In the genomic region with DNA sequence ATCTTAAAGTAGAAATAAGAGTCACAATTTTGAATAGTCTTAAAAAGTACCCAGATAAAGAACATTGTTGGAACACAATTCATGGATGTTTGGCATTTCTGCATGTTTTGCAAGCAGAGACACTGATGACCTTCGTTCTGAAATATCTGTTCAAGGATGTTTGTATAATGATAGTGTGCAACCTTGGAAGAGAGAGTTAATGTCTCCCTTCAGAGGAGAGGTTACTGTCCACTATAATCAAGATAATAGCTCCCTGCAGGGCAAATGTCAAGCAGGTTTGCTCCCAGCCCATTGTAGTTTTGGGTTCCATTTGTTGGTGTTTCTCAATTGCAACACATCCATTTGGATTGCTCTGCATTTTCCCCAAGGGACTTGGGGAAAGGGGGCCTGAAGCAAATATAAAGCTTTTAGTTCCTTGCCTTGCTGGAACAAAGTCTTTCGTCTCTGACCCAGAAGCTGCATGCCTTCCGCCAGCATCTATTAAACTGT, we compare ENCODE assay signal across 17 cellular contexts. TPM values are rescaled to one million over a fixed set of nuclear protein-coding genes. Genes with fewer than 3 reads are reported as not detected.
A peak's percentile ranks its signal among the peaks of the same experiment; 100 is the strongest.
DNase-seq lines count a peak whose midpoint lies in the region; ATAC-seq and TF ChIP-seq lines count a peak whose summit lies in the region.
"Had no signal": no experiment of that assay in that cellular context is flagged by ENCODE, and none has a peak within 500 bp of the region (broad histone marks: within the 10 kb centered on the region; RNA-seq: fewer than 3 reads in every experiment).

No MANE protein-coding gene starts in this region.

- no TSS peak for BruUV-seq in Caco-2 (replicated peaks; lab: Mats Ljungman, UMichigan)

- no peaks in the 10 kb centered on the region for H3K27me3 ChIP-seq in Caco-2 (replicated peaks; ENCODE audit: control insufficient read depth, insufficient read depth, low read length)
- peaks cover 22% of the 10 kb centered on the region for H3K27me3 ChIP-seq in endodermal cell (ENCODE audit: control insufficient read depth, insufficient read depth, low read length, poor library complexity, severe bottlenecking)

- H3K9me3 Mint-ChIP-seq in Caco-2 (ENCODE audit: unreplicated experiment) (no peaks in the 10 kb centered on the region), endodermal cell (no peaks in the 10 kb centered on the region), mesothelial cell of epicardium (no peaks in the 10 kb centered on the region)
- H3K9me3 Mint-ChIP-seq: CD4-positive, CD25-positive, alpha-beta regulatory T cell; stimulated activated naive B cell treated with anti-CD40 and anti-IgM and Interleukin-4, amounts not matched to agents 10 μg/mL and 1 μg/mL and 100 μg/mL, for 72 hours had no signal

- H3K27ac Mint-ChIP-seq in Caco-2 (ENCODE audit: unreplicated experiment) (no peak overlapping the region), endodermal cell (no peak overlapping the region), mesothelial cell of epicardium (peak overlapping the region; percentile 43)
- H3K27ac Mint-ChIP-seq: CD4-positive, CD25-positive, alpha-beta regulatory T cell; stimulated activated naive B cell treated with anti-CD40 and anti-IgM and Interleukin-4, amounts not matched to agents 10 μg/mL and 1 μg/mL and 100 μg/mL, for 72 hours had no signal

- no peak for TF ChIP-seq CTCF in Caco-2 (IDR thresholded peaks at IDR 0.05; ENCODE audit: insufficient read depth in 1 of 2, low read depth in 1 of 2, low read length in 1 of 2, severe bottlenecking in 1 of 2, unreplicated experiment in 1 of 2)
- TF ChIP-seq CTCF in endodermal cell (conservative IDR thresholded peaks at IDR 0.05), result no peak
- TF ChIP-seq CTCF in mesothelial cell of epicardium (IDR thresholded peaks at IDR 0.05; ENCODE audit: unreplicated experiment), result no peak

- peak overlapping the region; percentile 84 for H3K27ac ChIP-seq in endodermal cell (ENCODE audit: low read depth, low read length)

- H3K27me3 Mint-ChIP-seq in Caco-2 (ENCODE audit: insufficient read depth, unreplicated experiment) (no peaks in the 10 kb centered on the region), endodermal cell (ENCODE audit: insufficient read depth) (peaks cover 7% of the 10 kb centered on the region), mesothelial cell of epicardium (ENCODE audit: low read depth) (no peaks in the 10 kb centered on the region)

- H3K9ac ChIP-seq in endodermal cell (ENCODE audit: extremely low read depth, low read length, poor library complexity, severe bottlenecking), result no peak overlapping the region

- WGBS in endodermal cell (ENCODE audit: insufficient coverage in 1 of 2, insufficient read length in 1 of 2), 2 experiments, result 85% methylated on average over 3 of the region's 3 CpGs; no CpG with 5 or more reads in 1 of the 2 experiments

- CTCF ChIA-PET in Caco-2 (lab: Charles Lee), result interaction anchor here (0.7 to 1.2 kb wide), 3 partner anchors 10 to 151 kb away, joined by 3 to 6 read pairs (median 4); no protein-coding TSS in a partner anchor

- DNase-seq in Caco-2 (peak; percentile 57 to 63), NCI-H226 (peak; percentile 34), endodermal cell (no peak), mesothelial cell of epicardium (ENCODE audit: low spot score in 2 of 2, unreplicated experiment in 2 of 2) (no peak), NK-92 (lab: John Stamatoyannopoulos, UW; ENCODE audit: unreplicated experiment) (no peak), HPDE6-E6E7 (ENCODE audit: extremely low spot score) (no peak)
- DNase-seq: activated CD4-positive, alpha-beta T cell treated with anti-CD3 and anti-CD28 coated beads, Interleukin-2, amount 50 U/mL, for 1 hour; activated gamma-delta T cell treated with Interleukin-2 at 50 U/mL for 16 hours; CD4-positive, CD25-positive, alpha-beta regulatory T cell; DMS153; HCEC 1CT; MG63; NCI-H187; NCI-H446 treated with DMSO at 0.1 percent for 48 hours; stimulated activated naive B cell treated with anti-CD40 and anti-IgM and Interleukin-4, amounts not matched to agents 10 μg/mL and 1 μg/mL and 100 μg/mL, for 72 hours had no signal

- intact Hi-C loops in Caco-2 (cut with micrococcal nuclease; ENCODE audit: unreplicated experiment), result loop anchor here (2.0 to 10.0 kb wide), 2 partner anchors 217 to 465 kb away; a partner anchor contains a TSS

- H3K4me3 ChIP-seq in Caco-2 (ENCODE audit: low read depth, low read length), result no peak overlapping the region
- no peak overlapping the region for H3K4me3 ChIP-seq in endodermal cell (ENCODE audit: low read length)
- H3K4me3 ChIP-seq: MG63 had no signal

- H3K4me3 Mint-ChIP-seq in Caco-2 (ENCODE audit: unreplicated experiment) (no peak overlapping the region), endodermal cell (no peak overlapping the region), mesothelial cell of epicardium (no peak overlapping the region)
- H3K4me3 Mint-ChIP-seq: stimulated activated naive B cell treated with anti-CD40 and anti-IgM and Interleukin-4, amounts not matched to agents 10 μg/mL and 1 μg/mL and 100 μg/mL, for 72 hours had no signal

- ATAC-seq in GM21423 (IDR thresholded peaks at IDR 0.05; ENCODE audit: unreplicated experiment) (no peak), GM19328 (IDR thresholded peaks at IDR 0.05; ENCODE audit: unreplicated experiment) (no peak)
- ATAC-seq: stimulated activated naive B cell treated with anti-CD40 and anti-IgM and Interleukin-4, amounts not matched to agents 10 μg/mL and 1 μg/mL and 100 μg/mL, for 72 hours had no signal

- H3K4me1 Mint-ChIP-seq in Caco-2 (ENCODE audit: low read depth, unreplicated experiment), result peaks cover 13% of the 10 kb centered on the region
- peaks cover 22% of the 10 kb centered on the region for H3K4me1 Mint-ChIP-seq in endodermal cell
- peaks cover 40% of the 10 kb centered on the region for H3K4me1 Mint-ChIP-seq in mesothelial cell of epicardium

- H3K4me1 ChIP-seq in Caco-2 (peaks cover 27% of the 10 kb centered on the region), endodermal cell (ENCODE audit: control insufficient read depth, insufficient read depth, low read length) (no peaks in the 10 kb centered on the region)

- no peaks in the 10 kb centered on the region for H3K36me3 Mint-ChIP-seq in Caco-2 (ENCODE audit: insufficient read depth, unreplicated experiment)
- H3K36me3 Mint-ChIP-seq in endodermal cell (ENCODE audit: low read depth), result no peaks in the 10 kb centered on the region
- H3K36me3 Mint-ChIP-seq in mesothelial cell of epicardium, result no peaks in the 10 kb centered on the region
- H3K36me3 Mint-ChIP-seq: CD4-positive, CD25-positive, alpha-beta regulatory T cell; stimulated activated naive B cell treated with anti-CD40 and anti-IgM and Interleukin-4, amounts not matched to agents 10 μg/mL and 1 μg/mL and 100 μg/mL, for 72 hours had no signal

- H3K9me3 ChIP-seq in Caco-2 (no peaks in the 10 kb centered on the region), endodermal cell (ENCODE audit: control insufficient read depth, low read length) (no peaks in the 10 kb centered on the region)
- H3K9me3 ChIP-seq: MG63 had no signal

- POLR2A ChIA-PET in Caco-2 (lab: Charles Lee), result interaction anchor here (1.1 kb wide), 1 partner anchor 10 kb away, joined by 3 read pairs; no protein-coding TSS in a partner anchor

- H3K36me3 ChIP-seq in Caco-2 (ENCODE audit: control insufficient read depth, insufficient read depth, low read length) (no peaks in the 10 kb centered on the region), endodermal cell (ENCODE audit: control insufficient read depth, insufficient read depth, low read length) (no peaks in the 10 kb centered on the region)
- H3K36me3 ChIP-seq: MG63 had no signal

RNA-seq across cellular contexts. Expression of a gene that starts 45.2 kb away (rescaled TPM):
- 2.6 and 6.7 TPM in 2 replicates for total RNA-seq in Caco-2 (2022)
- total RNA-seq in endodermal cell, result 10 to 100 TPM; 42.2 to 99.7 TPM
- polyA plus RNA-seq in endodermal cell (2013, experiment 1 of 2), result 251 TPM
- 245 TPM for polyA plus RNA-seq in endodermal cell (2013, experiment 2 of 2)
- 2,538 to 2,739 TPM (median 2,734 TPM) in 3 replicates for total RNA-seq in mesothelial cell of epicardium
- total RNA-seq: CD4-positive, CD25-positive, alpha-beta regulatory T cell had no signal
- polyA plus RNA-seq: CD4-positive, CD25-positive, alpha-beta regulatory T cell had no signal

Comparison
In these comparisons a context has a peak if more than half of its experiments do, and no peak if none do; other contexts are left out.
1. DNase-seq: peak in Caco-2 (2 of 2) and NCI-H226 (single experiment); none in endodermal cell (single experiment), mesothelial cell of epicardium (0 of 2), NK-92 (single experiment) and HPDE6-E6E7 (single experiment).
2. RNA of a gene that starts 45.2 kb away (total RNA-seq): 2,538 to 2,739 TPM in mesothelial cell of epicardium; 42.2 to 99.7 TPM in endodermal cell and 2.6 to 6.7 TPM in Caco-2; every median in the first group is over 10 times any median in the second.